34 cellular contexts compared by ENCODE assay signal in genomic region chr4:136662539-136662938, GRCh38.
"Had no signal": no experiment of that assay in that cellular context is flagged by ENCODE, and none has a peak within 500 bp of the region (broad histone marks: within the 10 kb centered on the region; RNA-seq: fewer than 3 reads in every experiment).

No MANE protein-coding gene starts in this region.

- H3K9ac ChIP-seq: KMS-11 had no signal

- DNase-seq: Karpas-422, Kasumi-1, MG63, MM.1S, MV-4-11, NCI-H1048, NCI-H1092, NCI-H1092 treated with DMSO at 0.1 percent for 48 hours, NCI-H1105, NCI-H1105 treated with DMSO at 0.1 percent for 48 hours, NCI-H1417, NCI-H1417 treated with DMSO at 0.1 percent for 48 hours, NCI-H1436, NCI-H1436 treated with DMSO at 0.1 percent for 48 hours, NCI-H146, NCI-H1694, NCI-H1694 treated with DMSO at 0.1 percent for 48 hours, NCI-H187, NCI-H187 treated with DMSO at 0.1 percent for 48 hours, NCI-H1930, NCI-H2029, NCI-H2029 treated with DMSO at 0.1 percent for 48 hours, NCI-H2081, NCI-H2081 treated with DMSO at 0.1 percent for 48 hours, NCI-H2107, NCI-H2171, NCI-H2171 treated with DMSO at 0.1 percent for 48 hours, NCI-H2227 treated with DMSO at 0.1 percent for 48 hours, NCI-H226, NCI-H345, NCI-H446 treated with DMSO at 0.1 percent for 48 hours, NCI-H510A, NCI-H510A treated with DMSO at 0.1 percent for 48 hours had no signal

- H3K4me3 ChIP-seq: MG63 had no signal

- H3K27me3 ChIP-seq: MG63 had no signal

- H3K36me3 ChIP-seq: MG63 had no signal

- H3K4me2 ChIP-seq: KMS-11 had no signal

- H3K27ac ChIP-seq: KMS-11 had no signal
